ENCODE assay signal across 23 cellular contexts in genomic region chr3:43910750-43911149, GRCh38.
"Had no signal": no experiment of that assay in that cellular context is flagged by ENCODE, and none has a peak within 500 bp of the region (broad histone marks: within the 10 kb centered on the region; RNA-seq: fewer than 3 reads in every experiment).

No MANE protein-coding gene starts in this region.

- H3K27me3 ChIP-seq: hepatocyte, upper lobe of right lung had no signal

- H2AFZ ChIP-seq: hepatocyte, parathyroid adenoma had no signal

- H3K27ac ChIP-seq: hepatocyte, lower lobe of right lung, parathyroid adenoma, upper lobe of right lung had no signal

- H3K4me3 ChIP-seq: hepatocyte, lower lobe of right lung, upper lobe of right lung had no signal

- H3K9ac ChIP-seq: parathyroid adenoma had no signal

- ATAC-seq: activated T-helper 17 cell treated with anti-CD3 and anti-CD28 coated beads, Interleukin-2, amount 50 U/mL, for 72 hours; left lobe of liver; lower lobe of right lung; right cardiac atrium; upper lobe of right lung had no signal

- H3K79me2 ChIP-seq: hepatocyte, parathyroid adenoma had no signal

- FAIRE-seq: astrocyte, TTC549 had no signal

- DNase-seq: activated CD4-positive, alpha-beta T cell treated with anti-CD3 and anti-CD28 coated beads for 1 hour; activated CD8-positive, alpha-beta memory T cell treated with anti-CD3 and anti-CD28 coated beads for 24 hours; activated CD8-positive, alpha-beta memory T cell treated with anti-CD3 and anti-CD28 coated beads, Interleukin-2, amount 50 U/mL, for 4 hours; activated naive CD8-positive, alpha-beta T cell treated with anti-CD3 and anti-CD28 coated beads for 36 hours; activated T-cell treated with anti-CD3 and anti-CD28 coated beads, Interleukin-2, amount 50 U/mL, for 24 hours; central memory CD4-positive, alpha-beta T cell; dermis blood vessel endothelial cell; effector CD8-positive, alpha-beta T cell; foreskin melanocyte; immature natural killer cell; lower lobe of right lung; naive B cell; nucleus accumbens; right cardiac atrium; stimulated activated CD4-positive, alpha-beta T cell treated with anti-CD3 and anti-CD28 coated beads, Interleukin-4, amount 100 ng/mL, for 24 hours; stimulated activated naive CD4-positive, alpha-beta T cell treated with Interleukin-2 at 50 U/mL for 16 hours; upper lobe of right lung had no signal

- H3K36me3 ChIP-seq: lower lobe of right lung, upper lobe of right lung had no signal

- H3K4me1 ChIP-seq: lower lobe of right lung, parathyroid adenoma, upper lobe of right lung had no signal

- H3K9me3 ChIP-seq: lower lobe of right lung, upper lobe of right lung had no signal

- H3K4me2 ChIP-seq: hepatocyte had no signal
